23 cellular contexts compared by ENCODE assay signal in genomic region chr3:152696962-152697361, GRCh38.
DNase-seq lines count a peak whose midpoint lies in the region; ATAC-seq, FAIRE-seq and TF ChIP-seq lines count a peak whose summit lies in the region.
"Had no signal": no experiment of that assay in that cellular context is flagged by ENCODE, and none has a peak within 500 bp of the region (broad histone marks: within the 10 kb centered on the region; RNA-seq: fewer than 3 reads in every experiment).

No MANE protein-coding gene starts in this region.

- dilution Hi-C loops in mammary epithelial cell (cut with HindIII; ENCODE audit: low sequenced_read_pairs) (no loop called here), keratinocyte (cut with MboI; ENCODE audit: extremely low pct_ligation_motif_present, low sequenced_read_pairs) (no loop called here)

- H3K27me3 ChIP-seq in mammary epithelial cell (ENCODE audit: insufficient read depth, low read length) (no peaks in the 10 kb centered on the region), keratinocyte (ENCODE audit: control insufficient read depth, extremely low read depth, insufficient read depth, low read length) (no peaks in the 10 kb centered on the region), lower lobe of right lung (ENCODE audit: low read depth) (no peaks in the 10 kb centered on the region)
- H3K27me3 ChIP-seq: BLaER1 had no signal

- H3K27ac ChIP-seq in mammary epithelial cell (ENCODE audit: insufficient read depth, low read depth, low read length) (no peak overlapping the region), keratinocyte (ENCODE audit: control insufficient read depth, insufficient read depth, low read length) (no peak overlapping the region), lower lobe of right lung (no peak overlapping the region)
- H3K27ac ChIP-seq: 22Rv1, BLaER1, C4-2B had no signal

- H3K4me3 Mint-ChIP-seq in MCF 10A (ENCODE audit: unreplicated experiment): no peak overlapping the region
- H3K4me3 Mint-ChIP-seq: B cell; CD4-positive, CD25-positive, alpha-beta regulatory T cell; CD8-positive, alpha-beta T cell; HFFc6 had no signal

- no peaks in the 10 kb centered on the region for H3K9me3 Mint-ChIP-seq in MCF 10A (ENCODE audit: unreplicated experiment)
- H3K9me3 Mint-ChIP-seq: CD8-positive, alpha-beta T cell had no signal

- in situ Hi-C loops in mammary epithelial cell (cut with MboI; ENCODE audit: low sequenced_read_pairs in 2 of 2): no loop called here

- H4K20me1 ChIP-seq in mammary epithelial cell (ENCODE audit: insufficient read depth, low read length) (no peaks in the 10 kb centered on the region), keratinocyte (ENCODE audit: control insufficient read depth, extremely low read depth, insufficient read depth, low read length) (no peaks in the 10 kb centered on the region)
- H4K20me1 ChIP-seq: BLaER1 had no signal

- no peak for TF ChIP-seq CTCF in mammary epithelial cell (conservative IDR thresholded peaks at IDR 0.05 in 1 of 2, IDR thresholded peaks at IDR 0.05 in 1 of 2; ENCODE audit: extremely low read depth in 1 of 2, insufficient read depth in 1 of 2, low read depth in 1 of 2, low read length in 2 of 2)
- no peak for TF ChIP-seq CTCF in MCF 10A (IDR thresholded peaks at IDR 0.05; ENCODE audit: unreplicated experiment)
- TF ChIP-seq CTCF in keratinocyte (optimal IDR thresholded peaks at IDR 0.05 in 1 of 3, IDR thresholded peaks at IDR 0.05 in 1 of 3, conservative IDR thresholded peaks at IDR 0.05 in 1 of 3; ENCODE audit: extremely low read depth in 1 of 3, insufficient read depth in 2 of 3, low read length in 3 of 3): no peak
- no peak for TF ChIP-seq CTCF in lower lobe of right lung (IDR thresholded peaks at IDR 0.05)

- peaks cover 5% of the 10 kb centered on the region for H3K4me1 Mint-ChIP-seq in MCF 10A (ENCODE audit: insufficient read depth, unreplicated experiment)
- H3K4me1 Mint-ChIP-seq: B cell; CD4-positive, CD25-positive, alpha-beta regulatory T cell had no signal

- intact Hi-C loops in mammary epithelial cell (cut with micrococcal nuclease) (no loop called here), MCF 10A (cut with micrococcal nuclease) (loop anchor here (5.0 kb wide), 1 partner anchor 265 kb away; no protein-coding TSS in a partner anchor), lower lobe of right lung (cut with DNase I) (no loop called here)

- no TSS peak for BruUV-seq in mammary epithelial cell (replicated peaks; lab: Mats Ljungman, UMichigan)
- BruUV-seq in MCF 10A (replicated peaks; lab: Mats Ljungman, UMichigan): no TSS peak

- H3K9me1 ChIP-seq in keratinocyte (ENCODE audit: control insufficient read depth, extremely low read depth, insufficient read depth, low read length): no peaks in the 10 kb centered on the region

- H2AFZ ChIP-seq in mammary epithelial cell (ENCODE audit: low read depth, low read length): no peak overlapping the region
- H2AFZ ChIP-seq in keratinocyte (ENCODE audit: control insufficient read depth, low read length): no peak overlapping the region

- H3K4me1 ChIP-seq in mammary epithelial cell (ENCODE audit: insufficient read depth, low read length) (no peaks in the 10 kb centered on the region), keratinocyte (ENCODE audit: control insufficient read depth, extremely low read depth, insufficient read depth, low read length) (peaks cover 6% of the 10 kb centered on the region), lower lobe of right lung (no peaks in the 10 kb centered on the region)
- H3K4me1 ChIP-seq: BLaER1, Caco-2, HAP-1 had no signal

- ATAC-seq in esophagus mucosa (peak; percentile 95), GM21423 (IDR thresholded peaks at IDR 0.05; ENCODE audit: unreplicated experiment) (no peak), lower lobe of right lung (no peak)
- ATAC-seq: CD8-positive, alpha-beta T cell; GM12878 had no signal

- H3K9ac ChIP-seq in mammary epithelial cell (ENCODE audit: insufficient read depth, low read length) (no peak overlapping the region), keratinocyte (ENCODE audit: control insufficient read depth, extremely low read depth, insufficient read depth, low read length) (no peak overlapping the region)
- H3K9ac ChIP-seq: BLaER1 had no signal

- H3K27me3 Mint-ChIP-seq in MCF 10A (ENCODE audit: insufficient read depth, unreplicated experiment): no peaks in the 10 kb centered on the region
- H3K27me3 Mint-ChIP-seq: B cell; CD4-positive, CD25-positive, alpha-beta regulatory T cell had no signal

- H3K27ac Mint-ChIP-seq in MCF 10A (ENCODE audit: low read depth, unreplicated experiment): no peak overlapping the region
- H3K27ac Mint-ChIP-seq: B cell; CD4-positive, CD25-positive, alpha-beta regulatory T cell; CD8-positive, alpha-beta T cell; HFFc6 had no signal

- H3K79me2 ChIP-seq in mammary epithelial cell (ENCODE audit: insufficient read depth, low read length): no peaks in the 10 kb centered on the region
- no peaks in the 10 kb centered on the region for H3K79me2 ChIP-seq in keratinocyte (ENCODE audit: control insufficient read depth, insufficient read depth, low read length)

- no peaks in the 10 kb centered on the region for H3K9me3 ChIP-seq in mammary epithelial cell (replicated peaks; ENCODE audit: insufficient read depth, low read length)
- no peaks in the 10 kb centered on the region for H3K9me3 ChIP-seq in keratinocyte (ENCODE audit: control insufficient read depth, low read depth, low read length)
- no peaks in the 10 kb centered on the region for H3K9me3 ChIP-seq in lower lobe of right lung
- H3K9me3 ChIP-seq: BLaER1, Caco-2, HAP-1 had no signal

- H3K4me3 ChIP-seq in mammary epithelial cell (replicated peaks in 1 of 3; ENCODE audit: insufficient read depth in 1 of 3, low read depth in 2 of 3, low read length in 3 of 3) (no peak overlapping the region), keratinocyte (ENCODE audit: control insufficient read depth in 2 of 3, extremely low read depth in 1 of 3, insufficient read depth in 2 of 3, low read depth in 1 of 3, low read length in 3 of 3) (no peak overlapping the region), lower lobe of right lung (no peak overlapping the region)
- H3K4me3 ChIP-seq: BLaER1, GM12878, HAP-1 had no signal

- CTCF ChIA-PET in mammary epithelial cell (lab: Charles Lee; ENCODE audit: low non-redundant PET) (no interaction called here), MCF 10A (lab: Yijun Ruan, JAX) (no interaction called here)

- no peaks in the 10 kb centered on the region for H3K36me3 Mint-ChIP-seq in MCF 10A (ENCODE audit: insufficient read depth, unreplicated experiment)
- H3K36me3 Mint-ChIP-seq: CD4-positive, CD25-positive, alpha-beta regulatory T cell; CD8-positive, alpha-beta T cell had no signal

- POLR2A ChIA-PET in MCF 10A (lab: Yijun Ruan, JAX): interaction anchor here (0.6 kb wide), 1 partner anchor 83 kb away, joined by 5 read pairs; no protein-coding TSS in a partner anchor

- peak; percentile 63 for FAIRE-seq in keratinocyte (lab: Jason Lieb, UNC)
- FAIRE-seq: A204.1, G401.6, GM12878, GM19239, H54 had no signal

- peak; percentile 23 for DNase-seq in mammary epithelial cell
- no peak for DNase-seq in MCF 10A (ENCODE audit: unreplicated experiment)
- no peak for DNase-seq in keratinocyte (ENCODE audit: low read depth, low spot score)
- DNase-seq in lower lobe of right lung: no peak
- DNase-seq: Caco-2; CD4-positive, CD25-positive, alpha-beta regulatory T cell; CD8-positive, alpha-beta T cell; DMS153; DND-41; GOT3; HFFc6 had no signal

- H3K36me3 ChIP-seq in mammary epithelial cell (ENCODE audit: insufficient read depth, low read length) (no peaks in the 10 kb centered on the region), keratinocyte (ENCODE audit: control insufficient read depth in 2 of 2, extremely low read depth in 1 of 2, insufficient read depth in 2 of 2, low read length in 2 of 2) (no peaks in the 10 kb centered on the region), lower lobe of right lung (no peaks in the 10 kb centered on the region)
- H3K36me3 ChIP-seq: BLaER1, HAP-1 had no signal

- H3K4me2 ChIP-seq in mammary epithelial cell (ENCODE audit: insufficient read depth, low read depth, low read length) (no peak overlapping the region), keratinocyte (ENCODE audit: control insufficient read depth, extremely low read depth, insufficient read depth, low read depth, low read length) (no peak overlapping the region)
- H3K4me2 ChIP-seq: BLaER1 had no signal
